1 cellular context compared by ENCODE assay signal in genomic region chr19:35909684-35910035, GRCh38.
TF ChIP-seq lines count a peak whose summit lies in the region.

No MANE protein-coding gene starts in this region.

TF ChIP-seq in IMR-90, 13 proteins besides CTCF, POLR2A, EP300 and RAD21 (continued from another document):
- TF ChIP-seq, protein P1, sequence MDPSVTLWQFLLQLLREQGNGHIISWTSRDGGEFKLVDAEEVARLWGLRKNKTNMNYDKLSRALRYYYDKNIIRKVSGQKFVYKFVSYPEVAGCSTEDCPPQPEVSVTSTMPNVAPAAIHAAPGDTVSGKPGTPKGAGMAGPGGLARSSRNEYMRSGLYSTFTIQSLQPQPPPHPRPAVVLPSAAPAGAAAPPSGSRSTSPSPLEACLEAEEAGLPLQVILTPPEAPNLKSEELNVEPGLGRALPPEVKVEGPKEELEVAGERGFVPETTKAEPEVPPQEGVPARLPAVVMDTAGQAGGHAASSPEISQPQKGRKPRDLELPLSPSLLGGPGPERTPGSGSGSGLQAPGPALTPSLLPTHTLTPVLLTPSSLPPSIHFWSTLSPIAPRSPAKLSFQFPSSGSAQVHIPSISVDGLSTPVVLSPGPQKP (IDR thresholded peaks at IDR 0.05; ENCODE audit: borderline replicate concordance, low read depth, low read length), result no peak
- TF ChIP-seq CEBPB (IDR thresholded peaks at IDR 0.05; ENCODE audit: low read depth, low read length) (no peak), RFX5 (IDR thresholded peaks at IDR 0.05; ENCODE audit: low read depth, low read length) (no peak), MAFK (IDR thresholded peaks at IDR 0.05; ENCODE audit: low read depth, low read length) (no peak), FOS (IDR thresholded peaks at IDR 0.05; ENCODE audit: low read depth, low read length) (no peak), NFE2L2 (IDR thresholded peaks at IDR 0.05; ENCODE audit: low read depth, low read length) (no peak), RCOR1 (IDR thresholded peaks at IDR 0.05; ENCODE audit: insufficient replicate concordance, low read length) (no peak), MAZ (IDR thresholded peaks at IDR 0.05; ENCODE audit: borderline replicate concordance, low read depth, low read length) (no peak), BHLHE40 (IDR thresholded peaks at IDR 0.05; ENCODE audit: low read depth, low read length) (no peak)
- TF ChIP-seq, protein P2, sequence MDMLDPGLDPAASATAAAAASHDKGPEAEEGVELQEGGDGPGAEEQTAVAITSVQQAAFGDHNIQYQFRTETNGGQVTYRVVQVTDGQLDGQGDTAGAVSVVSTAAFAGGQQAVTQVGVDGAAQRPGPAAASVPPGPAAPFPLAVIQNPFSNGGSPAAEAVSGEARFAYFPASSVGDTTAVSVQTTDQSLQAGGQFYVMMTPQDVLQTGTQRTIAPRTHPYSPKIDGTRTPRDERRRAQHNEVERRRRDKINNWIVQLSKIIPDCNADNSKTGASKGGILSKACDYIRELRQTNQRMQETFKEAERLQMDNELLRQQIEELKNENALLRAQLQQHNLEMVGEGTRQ (IDR thresholded peaks at IDR 0.05; ENCODE audit: low read depth, low read length), result no peak
TF ChIP-seq in IMR-90: peak in this region for 0.
